ENCODE assay signal across 1 cellular context in genomic region chr1:84480658-84481057, GRCh38.
TF ChIP-seq lines count a peak whose summit lies in the region.

No MANE protein-coding gene starts in this region.

TF ChIP-seq in GM23338, 12 proteins besides CTCF, POLR2A, EP300 and RAD21 (continued from another document):
- TF ChIP-seq EZH2 (IDR thresholded peaks at IDR 0.05; ENCODE audit: low read depth, unreplicated experiment) = no peak
- no peak for TF ChIP-seq EZH2phosphoT487 (IDR thresholded peaks at IDR 0.05; ENCODE audit: unreplicated experiment)
